ENCODE assay signal across 17 cellular contexts in the genomic region with DNA sequence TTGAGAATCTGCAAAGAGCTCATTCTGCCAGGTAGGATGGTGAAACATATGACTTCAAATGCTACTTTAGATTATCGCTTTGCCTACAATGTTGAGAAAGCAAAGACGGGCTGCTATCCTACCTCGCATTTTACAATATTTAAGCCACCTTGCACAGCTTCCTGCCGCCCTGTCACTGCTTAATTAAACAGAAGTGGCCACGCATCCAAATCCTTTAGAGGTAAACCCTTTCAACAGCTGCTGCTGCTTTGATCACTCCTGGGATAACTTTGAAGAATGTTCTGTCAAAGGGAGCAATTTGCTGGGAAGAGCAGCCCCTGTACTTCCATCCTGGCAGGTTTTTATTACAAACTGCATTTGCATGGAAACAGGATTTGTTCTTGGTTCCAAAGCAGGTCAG. TPM values are rescaled to one million over a fixed set of nuclear protein-coding genes. Genes with fewer than 3 reads are reported as not detected.
DNase-seq lines count a peak whose midpoint lies in the region; ATAC-seq, FAIRE-seq and TF ChIP-seq lines count a peak whose summit lies in the region.
"Had no signal": no experiment of that assay in that cellular context is flagged by ENCODE, and none has a peak within 500 bp of the region (broad histone marks: within the 10 kb centered on the region; RNA-seq: fewer than 3 reads in every experiment).

No MANE protein-coding gene starts in this region.

- H3K36me3 ChIP-seq in HepG2 (replicated peaks in 1 of 2; ENCODE audit: control insufficient read depth in 1 of 2, insufficient read depth in 2 of 2, low read length in 2 of 2), result no peaks in the 10 kb centered on the region
- no peaks in the 10 kb centered on the region for H3K36me3 ChIP-seq in right lobe of liver

- H3K4me2 ChIP-seq in HepG2 (ENCODE audit: low read depth, low read length), result no peak overlapping the region

- no peak overlapping the region for H2AFZ ChIP-seq in HepG2 (ENCODE audit: low read length)

- intact Hi-C loops in HepG2 (cut with micrococcal nuclease; ENCODE audit: unreplicated experiment) (no loop called here), right lobe of liver (cut with DNase I) (no loop called here)

- ATAC-seq in HepG2 (no peak), right lobe of liver (no peak), GM21423 (IDR thresholded peaks at IDR 0.05; ENCODE audit: unreplicated experiment) (no peak)

- POLR2A ChIA-PET in HepG2 (lab: Yijun Ruan, JAX), result interaction anchor here (0.6 kb wide), 1 partner anchor 16 kb away, joined by 3 read pairs; no protein-coding TSS in a partner anchor

- TF ChIP-seq CTCF in HepG2 (CRISPR knock-in tag; IDR thresholded peaks at IDR 0.05), result no peak
- TF ChIP-seq CTCF in right lobe of liver (IDR thresholded peaks at IDR 0.05), result no peak

- no TSS peak for BruUV-seq in HepG2 (replicated peaks; lab: Mats Ljungman, UMichigan)

- no peak for FAIRE-seq in HepG2 (lab: Jason Lieb, UNC)
- FAIRE-seq: GM12892, HTR-8/SVneo had no signal

- no peaks in the 10 kb centered on the region for H3K4me1 ChIP-seq in HepG2 (ENCODE audit: insufficient read depth, low read length)
- no peaks in the 10 kb centered on the region for H3K4me1 ChIP-seq in right lobe of liver

- TF ChIP-seq EP300 in HepG2 (IDR thresholded peaks at IDR 0.05; ENCODE audit: low read depth in 2 of 2, low read length in 2 of 2) (no peak), HepG2 (CRISPR knock-in tag; IDR thresholded peaks at IDR 0.05; ENCODE audit: borderline replicate concordance) (no peak)

- 17% methylated on average over 4 of the region's 5 CpGs for WGBS in HepG2 (ENCODE audit: low lambda C conversion rate)
- 83% methylated on average over 2 of the region's 5 CpGs for WGBS in right lobe of liver (ENCODE audit: insufficient coverage, low coverage, low lambda C conversion rate, missing lambda C conversion rate)

- H3K27me3 ChIP-seq in HepG2 (ENCODE audit: control insufficient read depth in 1 of 2, insufficient read depth in 2 of 2, low read length in 2 of 2) (peaks cover 8 to 41% of the 10 kb centered on the region in 2 experiments), right lobe of liver (no peaks in the 10 kb centered on the region)

- DNase-seq in DMS 273 (lab: John Stamatoyannopoulos, UW; ENCODE audit: unreplicated experiment) (peak; percentile 19), DMS 273 treated with DMSO at 0.1 percent for 48 hours (lab: John Stamatoyannopoulos, UW) (no peak), HepG2 (ENCODE audit: low spot score) (no peak), right lobe of liver (no peak), NCI-H82 treated with DMSO at 0.1 percent for 48 hours (lab: John Stamatoyannopoulos, UW; ENCODE audit: unreplicated experiment) (peak; percentile 92), DMS79 (lab: John Stamatoyannopoulos, UW) (no peak)
- no peak for DNase-seq in activated CD8-positive, alpha-beta memory T cell treated with anti-CD3 and anti-CD28 coated beads, Interleukin-2, amount 50 U/mL, for 4 hours
- DNase-seq: DMS153, DND-41, GDM1, GOT3, H9 had no signal

- CTCF ChIA-PET in HepG2 (lab: Yijun Ruan, JAX; ENCODE audit: low intra/inter-chr PET ratio, low total read pairs), result no interaction called here

- H3K9me3 ChIP-seq in HepG2 (ENCODE audit: low read length) (peaks cover 3% of the 10 kb centered on the region; the same call in 1 of the 2 replicates), right lobe of liver (no peaks in the 10 kb centered on the region)

- H3K4me3 ChIP-seq in HepG2 (replicated peaks in 1 of 3; ENCODE audit: insufficient read depth in 1 of 3, low read depth in 2 of 3, low read length in 3 of 3) (no peak overlapping the region), right lobe of liver (no peak overlapping the region)

- H3K27ac ChIP-seq in HepG2 (ENCODE audit: extremely low read length, insufficient read depth, low read length), result no peak overlapping the region
- H3K27ac ChIP-seq in right lobe of liver, result no peak overlapping the region
- H3K27ac ChIP-seq: 22Rv1 had no signal

- no peak for TF ChIP-seq RAD21 in HepG2 (CRISPR knock-in tag; IDR thresholded peaks at IDR 0.05)

- TF ChIP-seq POLR2A in HepG2 (IDR thresholded peaks at IDR 0.05; ENCODE audit: insufficient read depth in 1 of 2, low read depth in 2 of 2, low read length in 2 of 2), result no peak
- no peak for TF ChIP-seq POLR2A in right lobe of liver (IDR thresholded peaks at IDR 0.05)

- in situ Hi-C loops in HepG2 (cut with HindIII; ENCODE audit: extremely low pct_ligation_motif_present, low pct_unique_long_range_greater_than_20kb), result no loop called here

- no peaks in the 10 kb centered on the region for H4K20me1 ChIP-seq in HepG2 (ENCODE audit: insufficient read depth, low read length)

- no peaks in the 10 kb centered on the region for H3K79me2 ChIP-seq in HepG2 (ENCODE audit: insufficient read depth, low read length)

- no peak overlapping the region for H3K9ac ChIP-seq in HepG2 (ENCODE audit: insufficient read depth, low read depth, low read length)

RNA-seq across cellular contexts. Expression of gene SSTR2, which starts 24.3 kb away (rescaled TPM):
- total RNA-seq in HepG2 (2016; rRNA removed; fragmentation: Illumina TruSeq; extraction: Trizol), result not detected in 2 replicates
- not detected in 2 replicates for total RNA-seq in HepG2 (2016; cell fraction: cytosol; rRNA removed; fragmentation: Illumina TruSeq; extraction: Trizol; ENCODE audit: low read depth)
- total RNA-seq in HepG2 (2016; cell fraction: insoluble cytoplasmic fraction; rRNA removed; fragmentation: Illumina TruSeq; extraction: Trizol), result 0.04 TPM in 1 of 2 replicates, not detected in the other
- total RNA-seq in HepG2 (2016; cell fraction: membrane; rRNA removed; fragmentation: Illumina TruSeq; extraction: Trizol), result 0.03 TPM in 1 of 2 replicates, not detected in the other
- not detected in 2 replicates for total RNA-seq in HepG2 (2016; cell fraction: nucleus; rRNA removed; fragmentation: Illumina TruSeq; extraction: Trizol)
- polyA plus RNA-seq in HepG2 (2011; rRNA removed), result 0.01 and 0.04 TPM in 2 replicates
- polyA plus RNA-seq in HepG2 (2011; cell fraction: cytosol; rRNA removed), result 0.05 TPM in 2 replicates
- 0.03 TPM in 2 replicates for polyA plus RNA-seq in HepG2 (2011; cell fraction: nucleus; rRNA removed)
- polyA plus RNA-seq in HepG2 (2012), result 0.03 and 0.21 TPM in 2 replicates
- 0.02 TPM in 1 of 2 replicates, not detected in the other for polyA plus RNA-seq in HepG2 (2016; cell fraction: cytosol; fragmentation: Illumina TruSeq; extraction: Trizol; ENCODE audit: low read depth)
- not detected in 2 replicates for polyA plus RNA-seq in HepG2 (2016; cell fraction: insoluble cytoplasmic fraction; fragmentation: Illumina TruSeq; extraction: Trizol; ENCODE audit: low read depth)
- 0.02 TPM in 1 of 2 replicates, not detected in the other for polyA plus RNA-seq in HepG2 (2016; cell fraction: membrane; fragmentation: Illumina TruSeq; extraction: Trizol; ENCODE audit: low read depth)
- not detected in 2 replicates for polyA plus RNA-seq in HepG2 (2016; cell fraction: nucleus; fragmentation: Illumina TruSeq; extraction: Trizol; ENCODE audit: insufficient read depth, low read depth)
- polyA minus RNA-seq in HepG2 (2011; rRNA and poly(A)+ RNA removed; ENCODE audit: low replicate concordance), result 0.07 and 0.14 TPM in 2 replicates
- not detected in 2 replicates for polyA minus RNA-seq in HepG2 (2011; cell fraction: cytosol; rRNA and poly(A)+ RNA removed)
- under 0.01 and 0.12 TPM in 2 replicates for polyA minus RNA-seq in HepG2 (2011; cell fraction: nucleus; rRNA and poly(A)+ RNA removed)
- total RNA-seq in right lobe of liver, result 1 to 10 TPM in 1 of 6 experiments, under 1 TPM in 5; 0.12 to 1.2 (median 0.51) TPM
- polyA plus RNA-seq: BJ had no signal

RNA-seq across cellular contexts. Expression of gene SLC39A11, which starts 48.0 kb away (rescaled TPM):
- total RNA-seq in HepG2 (2016; rRNA removed; fragmentation: Illumina TruSeq; extraction: Trizol) (19.2 and 31.5 TPM in 2 replicates), right lobe of liver (10 to 100 TPM; 25.4 to 49.6 (median 39.3) TPM)
- 4.1 and 5.7 TPM in 2 replicates for total RNA-seq in HepG2 (2016; cell fraction: cytosol; rRNA removed; fragmentation: Illumina TruSeq; extraction: Trizol; ENCODE audit: low read depth)
- total RNA-seq in HepG2 (2016; cell fraction: insoluble cytoplasmic fraction; rRNA removed; fragmentation: Illumina TruSeq; extraction: Trizol), result 17.6 and 30.8 TPM in 2 replicates
- total RNA-seq in HepG2 (2016; cell fraction: membrane; rRNA removed; fragmentation: Illumina TruSeq; extraction: Trizol), result 11.7 and 12.9 TPM in 2 replicates
- 44.0 and 45.4 TPM in 2 replicates for total RNA-seq in HepG2 (2016; cell fraction: nucleus; rRNA removed; fragmentation: Illumina TruSeq; extraction: Trizol)
- 17.2 and 18.4 TPM in 2 replicates for polyA plus RNA-seq in HepG2 (2011; rRNA removed)
- polyA plus RNA-seq in HepG2 (2011; cell fraction: cytosol; rRNA removed), result 16.2 and 18.4 TPM in 2 replicates
- polyA plus RNA-seq in HepG2 (2011; cell fraction: nucleus; rRNA removed), result 15.4 and 18.6 TPM in 2 replicates
- 17.7 and 24.6 TPM in 2 replicates for polyA plus RNA-seq in HepG2 (2012)
- polyA plus RNA-seq in HepG2 (2016; cell fraction: cytosol; fragmentation: Illumina TruSeq; extraction: Trizol; ENCODE audit: low read depth), result 2.6 and 3.2 TPM in 2 replicates
- polyA plus RNA-seq in HepG2 (2016; cell fraction: insoluble cytoplasmic fraction; fragmentation: Illumina TruSeq; extraction: Trizol; ENCODE audit: low read depth), result 14.1 and 14.5 TPM in 2 replicates
- 6.3 and 6.4 TPM in 2 replicates for polyA plus RNA-seq in HepG2 (2016; cell fraction: membrane; fragmentation: Illumina TruSeq; extraction: Trizol; ENCODE audit: low read depth)
- 27.4 and 30.8 TPM in 2 replicates for polyA plus RNA-seq in HepG2 (2016; cell fraction: nucleus; fragmentation: Illumina TruSeq; extraction: Trizol; ENCODE audit: insufficient read depth, low read depth)
- 37.9 and 99.2 TPM in 2 replicates for polyA minus RNA-seq in HepG2 (2011; rRNA and poly(A)+ RNA removed; ENCODE audit: low replicate concordance)
- 19.3 and 20.3 TPM in 2 replicates for polyA minus RNA-seq in HepG2 (2011; cell fraction: cytosol; rRNA and poly(A)+ RNA removed)
- polyA minus RNA-seq in HepG2 (2011; cell fraction: nucleus; rRNA and poly(A)+ RNA removed), result 52.5 and 61.2 TPM in 2 replicates

RNA-seq across cellular contexts. Expression of gene COG1, which starts 52.3 kb away (rescaled TPM):
- 30.4 and 36.6 TPM in 2 replicates for total RNA-seq in HepG2 (2016; rRNA removed; fragmentation: Illumina TruSeq; extraction: Trizol)
- total RNA-seq in HepG2 (2016; cell fraction: cytosol; rRNA removed; fragmentation: Illumina TruSeq; extraction: Trizol; ENCODE audit: low read depth), result 31.1 and 36.5 TPM in 2 replicates
- total RNA-seq in HepG2 (2016; cell fraction: insoluble cytoplasmic fraction; rRNA removed; fragmentation: Illumina TruSeq; extraction: Trizol), result 27.8 and 35.5 TPM in 2 replicates
- 23.1 and 24.1 TPM in 2 replicates for total RNA-seq in HepG2 (2016; cell fraction: membrane; rRNA removed; fragmentation: Illumina TruSeq; extraction: Trizol)
- 30.5 and 33.6 TPM in 2 replicates for total RNA-seq in HepG2 (2016; cell fraction: nucleus; rRNA removed; fragmentation: Illumina TruSeq; extraction: Trizol)
- 39.7 and 42.4 TPM in 2 replicates for polyA plus RNA-seq in HepG2 (2011; rRNA removed)
- polyA plus RNA-seq in HepG2 (2011; cell fraction: cytosol; rRNA removed), result 17.6 and 17.9 TPM in 2 replicates
- polyA plus RNA-seq in HepG2 (2011; cell fraction: nucleus; rRNA removed), result 109 and 125 TPM in 2 replicates
- polyA plus RNA-seq in HepG2 (2012), result 39.9 and 40.8 TPM in 2 replicates
- 7.6 and 9.4 TPM in 2 replicates for polyA plus RNA-seq in HepG2 (2016; cell fraction: cytosol; fragmentation: Illumina TruSeq; extraction: Trizol; ENCODE audit: low read depth)
- 29.1 and 39.8 TPM in 2 replicates for polyA plus RNA-seq in HepG2 (2016; cell fraction: insoluble cytoplasmic fraction; fragmentation: Illumina TruSeq; extraction: Trizol; ENCODE audit: low read depth)
- 12.3 and 15.1 TPM in 2 replicates for polyA plus RNA-seq in HepG2 (2016; cell fraction: membrane; fragmentation: Illumina TruSeq; extraction: Trizol; ENCODE audit: low read depth)
- polyA plus RNA-seq in HepG2 (2016; cell fraction: nucleus; fragmentation: Illumina TruSeq; extraction: Trizol; ENCODE audit: insufficient read depth, low read depth), result 67.3 and 73.0 TPM in 2 replicates
- polyA minus RNA-seq in HepG2 (2011; rRNA and poly(A)+ RNA removed; ENCODE audit: low replicate concordance), result 29.1 and 63.0 TPM in 2 replicates
- 21.6 and 22.3 TPM in 2 replicates for polyA minus RNA-seq in HepG2 (2011; cell fraction: cytosol; rRNA and poly(A)+ RNA removed)
- 95.8 and 106 TPM in 2 replicates for polyA minus RNA-seq in HepG2 (2011; cell fraction: nucleus; rRNA and poly(A)+ RNA removed)
- total RNA-seq in right lobe of liver, result 10 to 100 TPM; 10.5 to 24.7 (median 16.9) TPM

Comparison
In these comparisons a context has a peak if more than half of its experiments do, and no peak if none do; other contexts are left out.
1. DNase-seq: peak in DMS 273 (single experiment) and NCI-H82 treated with DMSO at 0.1 percent for 48 hours (single experiment); none in DMS 273 treated with DMSO at 0.1 percent for 48 hours (single experiment), HepG2 (single experiment), right lobe of liver (0 of 3), activated CD8-positive, alpha-beta memory T cell treated with anti-CD3 and anti-CD28 coated beads, Interleukin-2, amount 50 U/mL, for 4 hours (single experiment) and DMS79 (single experiment).